In genomic region chr5:96247097-96247675, GRCh38 we compare ENCODE assay signal across 9 cellular contexts.
A peak's percentile ranks its signal among the peaks of the same experiment; 100 is the strongest.
DNase-seq lines count a peak whose midpoint lies in the region; ATAC-seq and TF ChIP-seq lines count a peak whose summit lies in the region.
"Had no signal": no experiment of that assay in that cellular context is flagged by ENCODE, and none has a peak within 500 bp of the region (broad histone marks: within the 10 kb centered on the region; RNA-seq: fewer than 3 reads in every experiment).

No MANE protein-coding gene starts in this region.

- H3K79me2 ChIP-seq in ACC112 (ENCODE audit: control insufficient read depth, insufficient read depth, low read length, unreplicated experiment), result no peaks in the 10 kb centered on the region

- H3K36me3 ChIP-seq in ACC112 (ENCODE audit: insufficient read depth, low read length) (peaks cover 5% of the 10 kb centered on the region; the same call in 1 of the 2 replicates), sigmoid colon (no peaks in the 10 kb centered on the region)
- H3K36me3 ChIP-seq: vagina had no signal

- peak overlapping the region; percentile 48 for H3K27ac ChIP-seq in ACC112 (ENCODE audit: low read depth, low read length)
- H3K27ac ChIP-seq in sigmoid colon, result peak overlapping the region in 1 of 4 donors; percentile 66

- H3K9me3 ChIP-seq in sigmoid colon, result no peaks in the 10 kb centered on the region
- H3K9me3 ChIP-seq: vagina had no signal

- intact Hi-C loops in sigmoid colon (cut with DNase I), result no loop called here

- no peak for TF ChIP-seq CTCF in GM13976 (IDR thresholded peaks at IDR 0.05; ENCODE audit: borderline replicate concordance, control extremely low read depth, extremely low read depth, insufficient read depth, missing control alignments)
- TF ChIP-seq CTCF in sigmoid colon (IDR thresholded peaks at IDR 0.05), result no peak

- in situ Hi-C loops in GM13976 (cut with MboI; ENCODE audit: low sequenced_read_pairs, unreplicated experiment), result no loop called here

- H3K4me1 ChIP-seq in ACC112 (ENCODE audit: control insufficient read depth, insufficient read depth, low read length, unreplicated experiment) (peaks cover 31% of the 10 kb centered on the region), sigmoid colon (peaks cover 0 to 13% (median 6%) of the 10 kb centered on the region in 4 donors)

- no peak for ATAC-seq in GM19351 (IDR thresholded peaks at IDR 0.05; ENCODE audit: unreplicated experiment)

- H2AFZ ChIP-seq in ACC112 (ENCODE audit: low read length, unreplicated experiment), result peak overlapping the region; percentile 82

- H3K4me3 ChIP-seq in ACC112 (ENCODE audit: low read depth, low read length) (no peak overlapping the region), sigmoid colon (no peak overlapping the region)
- H3K4me3 ChIP-seq: vagina had no signal

- H3K27me3 ChIP-seq in ACC112 (ENCODE audit: insufficient read depth, low read length), result no peaks in the 10 kb centered on the region
- H3K27me3 ChIP-seq in sigmoid colon, result no peaks in the 10 kb centered on the region
- H3K27me3 ChIP-seq: vagina had no signal

- 79 to 82% methylated on average over 4 of the region's 4 CpGs for WGBS in sigmoid colon, 2 donors

- TF ChIP-seq POLR2A in sigmoid colon (IDR thresholded peaks at IDR 0.05), result no peak

- TF ChIP-seq EP300 in sigmoid colon (IDR thresholded peaks at IDR 0.05), result no peak

- DNase-seq in NCI-H69 (lab: John Stamatoyannopoulos, UW) (peak; percentile 54), fibroblast of gingiva (ENCODE audit: low read depth) (peak; percentile 93), myocyte (ENCODE audit: low read depth) (peak; percentile 85), superior temporal gyrus (ENCODE audit: extremely low spot score) (no peak), GM13976 (ENCODE audit: low spot score) (no peak), sigmoid colon (no peak)

Comparison
In these comparisons a context has a peak if more than half of its experiments do, and no peak if none do; other contexts are left out.
1. DNase-seq: peak in NCI-H69 (single experiment), fibroblast of gingiva (single experiment) and myocyte (single experiment); none in superior temporal gyrus (single experiment), GM13976 (single experiment) and sigmoid colon (single experiment).